Comparison of ENCODE assay signal across 20 cellular contexts in the genomic region with DNA sequence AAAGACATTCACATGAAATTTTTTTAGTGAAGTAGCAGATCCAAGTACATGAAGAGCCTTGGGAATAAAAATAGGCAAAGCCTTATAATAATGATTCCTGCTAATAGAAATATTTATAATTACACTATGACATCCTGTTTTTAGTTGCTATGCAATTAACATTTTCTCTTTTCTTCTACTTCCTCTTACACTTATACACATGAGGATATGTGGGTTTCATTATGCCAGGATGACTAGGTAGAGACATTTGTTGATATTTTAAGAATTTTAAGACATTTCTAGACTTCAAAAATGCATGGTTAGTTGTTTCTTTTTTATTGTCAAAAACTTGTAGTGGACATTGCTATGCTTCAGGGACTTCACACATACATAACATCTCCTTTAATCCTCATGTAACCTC.
DNase-seq lines count a peak whose midpoint lies in the region; ATAC-seq, FAIRE-seq and TF ChIP-seq lines count a peak whose summit lies in the region.
"Had no signal": no experiment of that assay in that cellular context is flagged by ENCODE, and none has a peak within 500 bp of the region (broad histone marks: within the 10 kb centered on the region; RNA-seq: fewer than 3 reads in every experiment).

No MANE protein-coding gene starts in this region.

- H3K9me3 Mint-ChIP-seq in nephron progenitor cell: no peaks in the 10 kb centered on the region

- RAD21 ChIA-PET in GM12878 (lab: Charles Lee; ENCODE audit: unreplicated experiment): no interaction called here

- H3K36me3 ChIP-seq in BLaER1 (peaks cover 11% of the 10 kb centered on the region), GM12878 (ENCODE audit: control insufficient read depth in 2 of 2, insufficient read depth in 2 of 2, low read length in 1 of 2) (no peaks in the 10 kb centered on the region), SJCRH30 (no peaks in the 10 kb centered on the region)
- H3K36me3 ChIP-seq: MG63 had no signal

- H3K27ac Mint-ChIP-seq in nephron progenitor cell: no peak overlapping the region

- ATAC-seq in GM18867 (IDR thresholded peaks at IDR 0.05; ENCODE audit: unreplicated experiment) (peak; percentile 78), HG03159 (IDR thresholded peaks at IDR 0.05; ENCODE audit: unreplicated experiment) (peak; percentile 55), GM12878 (peak; percentile 42; the same call in 1 of the 3 replicates)

- H3K9me3 ChIP-seq in BLaER1 (no peaks in the 10 kb centered on the region), GM12878 (replicated peaks; ENCODE audit: control insufficient read depth, insufficient read depth, low read length) (no peaks in the 10 kb centered on the region), SJCRH30 (replicated peaks) (no peaks in the 10 kb centered on the region)
- H3K9me3 ChIP-seq: MG63, SJSA1 had no signal

- TF ChIP-seq RAD21 in GM12878 (IDR thresholded peaks at IDR 0.05; ENCODE audit: insufficient read depth, low read depth, low read length): no peak

- SMC1A ChIA-PET in GM12878 (lab: Charles Lee; ENCODE audit: uncharacterized antibody, unreplicated experiment): no interaction called here

- H3K36me3 Mint-ChIP-seq in nephron progenitor cell (ENCODE audit: low read depth): no peaks in the 10 kb centered on the region

- no peak for DNase-seq in GM12878 (ENCODE audit: low read depth, low spot score)
- DNase-seq in SJCRH30: no peak
- DNase-seq in GM19239 (ENCODE audit: insufficient read length, low spot score): no peak
- DNase-seq in NCI-H2029 treated with DMSO at 0.1 percent for 48 hours (lab: John Stamatoyannopoulos, UW): no peak
- no peak for DNase-seq in nephron progenitor cell
- DNase-seq: C1 segment of cervical spinal cord; DND-41; GOT3; MG63; NCI-H187 treated with DMSO at 0.1 percent for 48 hours; NCI-H2171; NCI-H446; NK-92 treated with Interleukin-12 subunit alpha and Interleukin-12 subunit beta, amount 100 ng/mL, for 24 hours; PC-9 had no signal

- in situ Hi-C loops in GM12878 (cut with MboI): no loop called here

- CTCF ChIA-PET in GM12878 (lab: Yijun Ruan, JAX): no interaction called here

- no peak for TF ChIP-seq POLR2A in GM12878 (IDR thresholded peaks at IDR 0.05; ENCODE audit: low read depth, low read length)

- TF ChIP-seq CTCF in GM12878 (IDR thresholded peaks at IDR 0.05 in 2 of 3, conservative IDR thresholded peaks at IDR 0.05 in 1 of 3; ENCODE audit: control insufficient read depth in 2 of 3, extremely low read depth in 1 of 3, insufficient read depth in 1 of 3, low read depth in 3 of 3, low read length in 3 of 3) (no peak), nephron progenitor cell (IDR thresholded peaks at IDR 0.05) (no peak)

- BruUV-seq in GM12878 (replicated peaks; lab: Mats Ljungman, UMichigan): no TSS peak

- no peak overlapping the region for H2AFZ ChIP-seq in GM12878 (ENCODE audit: control insufficient read depth, low read depth, low read length)
- H2AFZ ChIP-seq: PC-9 had no signal

- no peak for TF ChIP-seq EP300 in GM12878 (IDR thresholded peaks at IDR 0.05; ENCODE audit: borderline replicate concordance in 1 of 2, control insufficient read depth in 1 of 2, low read depth in 2 of 2, low read length in 2 of 2)

- no peaks in the 10 kb centered on the region for H3K27me3 Mint-ChIP-seq in nephron progenitor cell (ENCODE audit: low read depth, poor library complexity)

- H3K4me3 Mint-ChIP-seq in nephron progenitor cell: no peak overlapping the region

- no peak overlapping the region for H3K9ac ChIP-seq in BLaER1
- no peak overlapping the region for H3K9ac ChIP-seq in GM12878 (ENCODE audit: control insufficient read depth, insufficient read depth, low read length)

- H3K4me1 Mint-ChIP-seq in nephron progenitor cell: peaks cover 12% of the 10 kb centered on the region

- no peak for FAIRE-seq in GM12878 (lab: Jason Lieb, UNC)
- no peak for FAIRE-seq in GM19239 (lab: Jason Lieb, UNC)
- FAIRE-seq: G401.6, GM12891 had no signal

- H3K27ac ChIP-seq in BLaER1 (no peak overlapping the region), GM12878 (ENCODE audit: control insufficient read depth, insufficient read depth) (no peak overlapping the region), SJCRH30 (no peak overlapping the region)
- H3K27ac ChIP-seq: PC-9, SJSA1 had no signal

- intact Hi-C loops in GM12878 (cut with micrococcal nuclease; ENCODE audit: unreplicated experiment): no loop called here

- H4K20me1 ChIP-seq in BLaER1: 0 out of 2 replicates have a peak, but pooled peaks cover 3% of the 10 kb centered on the region
- H4K20me1 ChIP-seq in GM12878 (ENCODE audit: control insufficient read depth, insufficient read depth): no peaks in the 10 kb centered on the region

- peaks cover 12% of the 10 kb centered on the region for H3K4me1 ChIP-seq in BLaER1
- H3K4me1 ChIP-seq in GM12878 (ENCODE audit: control insufficient read depth, insufficient read depth, low read length): no peaks in the 10 kb centered on the region
- H3K4me1 ChIP-seq in SJCRH30: no peaks in the 10 kb centered on the region
- H3K4me1 ChIP-seq: SJSA1 had no signal

- H3K4me3 ChIP-seq in BLaER1 (no peak overlapping the region), GM12878 (no peak overlapping the region), SJCRH30 (no peak overlapping the region)
- H3K4me3 ChIP-seq: MG63, PC-9, SJSA1 had no signal

- POLR2A ChIA-PET in GM12878 (lab: Charles Lee): no interaction called here

- H3K79me2 ChIP-seq in GM12878 (ENCODE audit: control insufficient read depth, insufficient read depth, low read length): no peaks in the 10 kb centered on the region

- H3K27me3 ChIP-seq in BLaER1 (no peaks in the 10 kb centered on the region), GM12878 (replicated peaks in 1 of 2; ENCODE audit: control insufficient read depth in 2 of 2, insufficient read depth in 2 of 2, low read length in 1 of 2) (no peaks in the 10 kb centered on the region), SJCRH30 (no peaks in the 10 kb centered on the region)
- H3K27me3 ChIP-seq: MG63, SJSA1 had no signal

- H3K4me2 ChIP-seq in BLaER1 (peak overlapping the region; percentile 19), GM12878 (ENCODE audit: control insufficient read depth, insufficient read depth) (no peak overlapping the region)
- H3K4me2 ChIP-seq: PC-9 had no signal

TF ChIP-seq in GM12878, 131 proteins besides CTCF, POLR2A, EP300 and RAD21:
- TF ChIP-seq EZH2 (IDR thresholded peaks at IDR 0.05; ENCODE audit: borderline replicate concordance, control insufficient read depth, low read depth, low read length): no peak
- TF ChIP-seq EGR1 (IDR thresholded peaks at IDR 0.05; ENCODE audit: borderline replicate concordance in 1 of 2, low read depth in 2 of 2, low read length in 2 of 2): no peak
- TF ChIP-seq TCF3 (IDR thresholded peaks at IDR 0.05; ENCODE audit: borderline replicate concordance, insufficient read depth, low read depth, low read length): no peak
- TF ChIP-seq IRF4 (IDR thresholded peaks at IDR 0.05; ENCODE audit: low read depth, low read length): no peak
- no peak for TF ChIP-seq HDAC2 (IDR thresholded peaks at IDR 0.05)
- no peak for TF ChIP-seq IKZF2 (IDR thresholded peaks at IDR 0.05)
- TF ChIP-seq RAD51 (IDR thresholded peaks at IDR 0.05): no peak
- no peak for TF ChIP-seq MTA3 (IDR thresholded peaks at IDR 0.05; ENCODE audit: borderline replicate concordance, low read length)
- TF ChIP-seq ZNF622 (IDR thresholded peaks at IDR 0.05): no peak
- no peak for TF ChIP-seq SPI1 (IDR thresholded peaks at IDR 0.05; ENCODE audit: borderline replicate concordance, insufficient read depth, low read depth, low read length)
- no peak for TF ChIP-seq ZNF207 (IDR thresholded peaks at IDR 0.05; ENCODE audit: borderline replicate concordance)
- TF ChIP-seq POLR2AphosphoS5 (IDR thresholded peaks at IDR 0.05; ENCODE audit: low read length): no peak
- TF ChIP-seq, protein P1, sequence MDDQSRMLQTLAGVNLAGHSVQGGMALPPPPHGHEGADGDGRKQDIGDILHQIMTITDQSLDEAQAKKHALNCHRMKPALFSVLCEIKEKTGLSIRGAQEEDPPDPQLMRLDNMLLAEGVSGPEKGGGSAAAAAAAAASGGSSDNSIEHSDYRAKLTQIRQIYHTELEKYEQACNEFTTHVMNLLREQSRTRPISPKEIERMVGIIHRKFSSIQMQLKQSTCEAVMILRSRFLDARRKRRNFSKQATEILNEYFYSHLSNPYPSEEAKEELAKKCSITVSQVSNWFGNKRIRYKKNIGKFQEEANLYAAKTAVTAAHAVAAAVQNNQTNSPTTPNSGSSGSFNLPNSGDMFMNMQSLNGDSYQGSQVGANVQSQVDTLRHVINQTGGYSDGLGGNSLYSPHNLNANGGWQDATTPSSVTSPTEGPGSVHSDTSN (IDR thresholded peaks at IDR 0.05; ENCODE audit: insufficient replicate concordance, low read depth, low read length): no peak
- TF ChIP-seq CHD1 (IDR thresholded peaks at IDR 0.05; ENCODE audit: low read depth, low read length): no peak
- TF ChIP-seq BHLHE40 (IDR thresholded peaks at IDR 0.05; ENCODE audit: borderline replicate concordance in 1 of 2, low read depth in 2 of 2, low read length in 1 of 2): no peak
- TF ChIP-seq STAT1 (conservative IDR thresholded peaks at IDR 0.05): no peak
- no peak for TF ChIP-seq NFXL1 (IDR thresholded peaks at IDR 0.05; ENCODE audit: borderline replicate concordance)
- TF ChIP-seq FOXM1 (IDR thresholded peaks at IDR 0.05; ENCODE audit: low read depth, low read length): no peak
- TF ChIP-seq, protein P2, sequence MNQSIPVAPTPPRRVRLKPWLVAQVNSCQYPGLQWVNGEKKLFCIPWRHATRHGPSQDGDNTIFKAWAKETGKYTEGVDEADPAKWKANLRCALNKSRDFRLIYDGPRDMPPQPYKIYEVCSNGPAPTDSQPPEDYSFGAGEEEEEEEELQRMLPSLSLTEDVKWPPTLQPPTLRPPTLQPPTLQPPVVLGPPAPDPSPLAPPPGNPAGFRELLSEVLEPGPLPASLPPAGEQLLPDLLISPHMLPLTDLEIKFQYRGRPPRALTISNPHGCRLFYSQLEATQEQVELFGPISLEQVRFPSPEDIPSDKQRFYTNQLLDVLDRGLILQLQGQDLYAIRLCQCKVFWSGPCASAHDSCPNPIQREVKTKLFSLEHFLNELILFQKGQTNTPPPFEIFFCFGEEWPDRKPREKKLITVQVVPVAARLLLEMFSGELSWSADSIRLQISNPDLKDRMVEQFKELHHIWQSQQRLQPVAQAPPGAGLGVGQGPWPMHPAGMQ (IDR thresholded peaks at IDR 0.05; ENCODE audit: borderline replicate concordance): no peak
- TF ChIP-seq YY1 (IDR thresholded peaks at IDR 0.05; ENCODE audit: low read depth, low read length): no peak
